21 cellular contexts compared by ENCODE assay signal in the genomic region with DNA sequence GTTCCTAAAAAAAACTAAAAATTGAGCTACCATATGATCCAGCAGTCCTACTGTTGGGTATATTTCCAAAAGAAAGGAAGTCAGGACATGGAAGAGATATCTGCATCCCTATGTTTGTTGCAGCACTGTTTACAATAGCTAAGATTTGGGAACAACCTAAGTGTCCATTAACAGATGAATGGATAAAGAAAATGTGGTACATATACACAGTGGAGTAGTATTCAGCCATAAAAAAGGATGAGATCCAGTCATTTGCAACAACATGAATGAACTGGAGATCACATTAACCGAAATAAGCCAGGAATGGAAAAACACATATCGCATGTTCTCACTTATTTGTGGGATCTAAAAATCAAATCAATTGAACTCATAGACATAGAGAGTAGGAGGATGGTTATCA. TPM values are rescaled to one million over a fixed set of nuclear protein-coding genes. Genes with fewer than 3 reads are reported as not detected.
DNase-seq lines count a peak whose midpoint lies in the region; ATAC-seq, FAIRE-seq and TF ChIP-seq lines count a peak whose summit lies in the region.
"Had no signal": no experiment of that assay in that cellular context is flagged by ENCODE, and none has a peak within 500 bp of the region (broad histone marks: within the 10 kb centered on the region; RNA-seq: fewer than 3 reads in every experiment).

No MANE protein-coding gene starts in this region.

- no peaks in the 10 kb centered on the region for H3K27me3 ChIP-seq in SK-N-SH (ENCODE audit: insufficient read depth)
- H3K27me3 ChIP-seq in astrocyte (ENCODE audit: insufficient read depth, low read length) = no peaks in the 10 kb centered on the region
- H3K27me3 ChIP-seq: BLaER1 treated with 17β-estradiol and CSF1 and Interleukin-3, amounts not matched to agents 10 nM and 100 nM had no signal

- H3K9ac ChIP-seq in SK-N-SH (no peak overlapping the region), astrocyte (ENCODE audit: low read length) (no peak overlapping the region)
- H3K9ac ChIP-seq: BLaER1 treated with 17β-estradiol and CSF1 and Interleukin-3, amounts not matched to agents 10 nM and 100 nM had no signal

- peaks cover 2% of the 10 kb centered on the region for H3K9me3 Mint-ChIP-seq in astrocyte (ENCODE audit: unreplicated experiment)
- peaks cover 4% of the 10 kb centered on the region for H3K9me3 Mint-ChIP-seq in activated T-cell treated with anti-CD3 and anti-CD28 coated beads, Interleukin-2, amount 50 U/mL, for 24 hours

- H3K27ac Mint-ChIP-seq in astrocyte (ENCODE audit: unreplicated experiment) = no peak overlapping the region
- H3K27ac Mint-ChIP-seq in activated T-cell treated with anti-CD3 and anti-CD28 coated beads, Interleukin-2, amount 50 U/mL, for 24 hours = no peak overlapping the region
- H3K27ac Mint-ChIP-seq: B cell; CD4-positive, alpha-beta T cell; CD8-positive, alpha-beta T cell had no signal

- H2AFZ ChIP-seq in SK-N-SH (ENCODE audit: low read depth) = no peak overlapping the region
- no peak overlapping the region for H2AFZ ChIP-seq in astrocyte (ENCODE audit: low read depth, low read length)

- no peak overlapping the region for H3K4me2 ChIP-seq in SK-N-SH
- no peak overlapping the region for H3K4me2 ChIP-seq in astrocyte (ENCODE audit: low read length)
- H3K4me2 ChIP-seq: A549; BLaER1 treated with 17β-estradiol and CSF1 and Interleukin-3, amounts not matched to agents 10 nM and 100 nM had no signal

- no peaks in the 10 kb centered on the region for H3K4me1 Mint-ChIP-seq in astrocyte (ENCODE audit: low read depth, unreplicated experiment)
- peaks cover 5% of the 10 kb centered on the region for H3K4me1 Mint-ChIP-seq in activated T-cell treated with anti-CD3 and anti-CD28 coated beads, Interleukin-2, amount 50 U/mL, for 24 hours (ENCODE audit: low read depth)
- H3K4me1 Mint-ChIP-seq: B cell had no signal

- H3K4me3 ChIP-seq in SK-N-SH (ENCODE audit: low read depth in 2 of 2, low read length in 1 of 2) = no peak overlapping the region
- H3K4me3 ChIP-seq in astrocyte (ENCODE audit: insufficient read depth, low read depth, low read length) = no peak overlapping the region
- H3K4me3 ChIP-seq: A549; BLaER1 treated with 17β-estradiol and CSF1 and Interleukin-3, amounts not matched to agents 10 nM and 100 nM had no signal

- peaks cover 4% of the 10 kb centered on the region for H3K36me3 Mint-ChIP-seq in astrocyte (ENCODE audit: low read depth, unreplicated experiment)
- no peaks in the 10 kb centered on the region for H3K36me3 Mint-ChIP-seq in activated T-cell treated with anti-CD3 and anti-CD28 coated beads, Interleukin-2, amount 50 U/mL, for 24 hours (ENCODE audit: low read depth)
- H3K36me3 Mint-ChIP-seq: CD8-positive, alpha-beta T cell had no signal

- DNase-seq in SK-N-SH (no peak), astrocyte (ENCODE audit: low read depth) (no peak), NOMO-1 treated with dmso at 0.1 percent for 144 hours (lab: John Stamatoyannopoulos, UW; ENCODE audit: unreplicated experiment) (no peak)
- no peak for DNase-seq in activated T-cell treated with anti-CD3 and anti-CD28 coated beads, Interleukin-2, amount 50 U/mL, for 24 hours
- DNase-seq: AML-193; Caco-2; Calu3; CD4-positive, alpha-beta T cell; CD8-positive, alpha-beta T cell; DMS79 treated with DMSO at 0.1 percent for 48 hours; GF-D8 had no signal

- no peak for TF ChIP-seq RAD21 in SK-N-SH (IDR thresholded peaks at IDR 0.05; ENCODE audit: low read length)

- CTCF ChIA-PET in SK-N-SH (lab: Yijun Ruan, JAX) = interaction anchor here (1.3 kb wide), 1 partner anchor 14 kb away, joined by 3 read pairs; no protein-coding TSS in a partner anchor

- TF ChIP-seq CTCF in SK-N-SH (IDR thresholded peaks at IDR 0.05) (no peak), astrocyte (IDR thresholded peaks at IDR 0.05; ENCODE audit: insufficient read depth, low read depth, low read length) (no peak)

- ATAC-seq in SK-N-SH treated with all-trans-retinoic acid at 6 μM for 48 hours = no peak
- ATAC-seq: A549; CD8-positive, alpha-beta T cell had no signal

- no peaks in the 10 kb centered on the region for H3K9me2 ChIP-seq in SK-N-SH

- peak; percentile 13 for FAIRE-seq in astrocyte (lab: Jason Lieb, UNC)
- FAIRE-seq: D721Med, G401.6, GM12891, GM19239 had no signal

- H3K36me3 ChIP-seq in SK-N-SH (replicated peaks in 1 of 2; ENCODE audit: control insufficient read depth in 1 of 2, insufficient read depth in 2 of 2, low read length in 1 of 2) = peaks cover 3 to 10% of the 10 kb centered on the region in 2 experiments
- H3K36me3 ChIP-seq in astrocyte (ENCODE audit: insufficient read depth, low read length) = no peaks in the 10 kb centered on the region

- H4K20me1 ChIP-seq in SK-N-SH (ENCODE audit: insufficient read depth) (no peaks in the 10 kb centered on the region), astrocyte (ENCODE audit: insufficient read depth, low read length) (no peaks in the 10 kb centered on the region)
- H4K20me1 ChIP-seq: BLaER1 treated with 17β-estradiol and CSF1 and Interleukin-3, amounts not matched to agents 10 nM and 100 nM had no signal

- peaks cover 13% of the 10 kb centered on the region for H3F3A ChIP-seq in SK-N-SH (replicated peaks; ENCODE audit: insufficient read depth)

- no peak overlapping the region for H3K4me3 Mint-ChIP-seq in astrocyte (ENCODE audit: unreplicated experiment)
- no peak overlapping the region for H3K4me3 Mint-ChIP-seq in activated T-cell treated with anti-CD3 and anti-CD28 coated beads, Interleukin-2, amount 50 U/mL, for 24 hours
- H3K4me3 Mint-ChIP-seq: B cell; CD4-positive, alpha-beta T cell; CD8-positive, alpha-beta T cell had no signal

- H3K27ac ChIP-seq in SK-N-SH (ENCODE audit: low read depth in 2 of 2, low read length in 1 of 2) (no peak overlapping the region), astrocyte (ENCODE audit: low read depth, low read length) (no peak overlapping the region)
- H3K27ac ChIP-seq: 22Rv1; A549; BLaER1 treated with 17β-estradiol and CSF1 and Interleukin-3, amounts not matched to agents 10 nM and 100 nM; C4-2B had no signal

- WGBS in SK-N-SH (ENCODE audit: low lambda C conversion rate) = 90% methylated on average over 2 of the region's 2 CpGs

- H3K79me2 ChIP-seq in SK-N-SH (ENCODE audit: insufficient read depth) = no peaks in the 10 kb centered on the region
- no peaks in the 10 kb centered on the region for H3K79me2 ChIP-seq in astrocyte (ENCODE audit: insufficient read depth, low read length)

- H3K9me3 ChIP-seq in SK-N-SH (no peaks in the 10 kb centered on the region), astrocyte (ENCODE audit: insufficient read depth, low read depth, low read length) (no peaks in the 10 kb centered on the region)
- H3K9me3 ChIP-seq: A549, Caco-2 had no signal

- no peak for TF ChIP-seq EP300 in SK-N-SH (IDR thresholded peaks at IDR 0.05; ENCODE audit: borderline replicate concordance in 1 of 2, low read depth in 1 of 2, low read length in 1 of 2)

- H3K4me1 ChIP-seq in SK-N-SH (ENCODE audit: control insufficient read depth in 1 of 2, insufficient read depth in 2 of 2, low read depth in 1 of 2, low read length in 1 of 2) = no peaks in the 10 kb centered on the region; a peak in 2 of 4 replicates
- no peaks in the 10 kb centered on the region for H3K4me1 ChIP-seq in astrocyte (ENCODE audit: insufficient read depth, low read length)
- H3K4me1 ChIP-seq: A549, Caco-2 had no signal

- POLR2A ChIA-PET in SK-N-SH (lab: Yijun Ruan, JAX) = no interaction called here

- no peaks in the 10 kb centered on the region for H3K27me3 Mint-ChIP-seq in astrocyte (ENCODE audit: low read depth, unreplicated experiment)
- H3K27me3 Mint-ChIP-seq in activated T-cell treated with anti-CD3 and anti-CD28 coated beads, Interleukin-2, amount 50 U/mL, for 24 hours = peaks cover 40% of the 10 kb centered on the region

TF ChIP-seq in SK-N-SH treated with all-trans-retinoic acid at 6 μM for 48 hours, 23 proteins besides CTCF, POLR2A, EP300 and RAD21:
- TF ChIP-seq TCF4 (CRISPR knock-in tag; IDR thresholded peaks at IDR 0.05; ENCODE audit: borderline replicate concordance) = no peak
- peak; percentile 93 for TF ChIP-seq ZNF8 (CRISPR knock-in tag; IDR thresholded peaks at IDR 0.05)

TF ChIP-seq in SK-N-SH, 30 proteins besides CTCF, POLR2A, EP300 and RAD21 (continues in another document):
- TF ChIP-seq, protein P1, sequence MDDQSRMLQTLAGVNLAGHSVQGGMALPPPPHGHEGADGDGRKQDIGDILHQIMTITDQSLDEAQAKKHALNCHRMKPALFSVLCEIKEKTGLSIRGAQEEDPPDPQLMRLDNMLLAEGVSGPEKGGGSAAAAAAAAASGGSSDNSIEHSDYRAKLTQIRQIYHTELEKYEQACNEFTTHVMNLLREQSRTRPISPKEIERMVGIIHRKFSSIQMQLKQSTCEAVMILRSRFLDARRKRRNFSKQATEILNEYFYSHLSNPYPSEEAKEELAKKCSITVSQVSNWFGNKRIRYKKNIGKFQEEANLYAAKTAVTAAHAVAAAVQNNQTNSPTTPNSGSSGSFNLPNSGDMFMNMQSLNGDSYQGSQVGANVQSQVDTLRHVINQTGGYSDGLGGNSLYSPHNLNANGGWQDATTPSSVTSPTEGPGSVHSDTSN (IDR thresholded peaks at IDR 0.05) = no peak
- TF ChIP-seq MXI1 (IDR thresholded peaks at IDR 0.05; ENCODE audit: low read depth, low read length) = no peak
- no peak for TF ChIP-seq RFX5 (IDR thresholded peaks at IDR 0.05; ENCODE audit: low read length)
- TF ChIP-seq, protein P2, sequence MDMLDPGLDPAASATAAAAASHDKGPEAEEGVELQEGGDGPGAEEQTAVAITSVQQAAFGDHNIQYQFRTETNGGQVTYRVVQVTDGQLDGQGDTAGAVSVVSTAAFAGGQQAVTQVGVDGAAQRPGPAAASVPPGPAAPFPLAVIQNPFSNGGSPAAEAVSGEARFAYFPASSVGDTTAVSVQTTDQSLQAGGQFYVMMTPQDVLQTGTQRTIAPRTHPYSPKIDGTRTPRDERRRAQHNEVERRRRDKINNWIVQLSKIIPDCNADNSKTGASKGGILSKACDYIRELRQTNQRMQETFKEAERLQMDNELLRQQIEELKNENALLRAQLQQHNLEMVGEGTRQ (IDR thresholded peaks at IDR 0.05; ENCODE audit: borderline replicate concordance, low read depth, low read length) = no peak
- TF ChIP-seq YY1 (IDR thresholded peaks at IDR 0.05; ENCODE audit: low read depth) = no peak

RNA-seq across cellular contexts. Expression of a gene that starts 29.5 kb away (rescaled TPM):
- polyA plus RNA-seq in SK-N-SH (2012; rRNA removed) = 7.2 and 10.4 TPM in 2 replicates
- 10.5 and 13.2 TPM in 2 replicates for polyA plus RNA-seq in SK-N-SH (2012; cell fraction: cytosol; rRNA removed)
- polyA plus RNA-seq in SK-N-SH (2012; cell fraction: nucleus; rRNA removed) = 7.4 and 14.2 TPM in 2 replicates
- total RNA-seq in astrocyte = 4.7 and 6.8 TPM in 2 replicates
- total RNA-seq: CD8-positive, alpha-beta T cell had no signal

RNA-seq across cellular contexts. Expression of a gene that starts 29.9 kb away (rescaled TPM):
- polyA plus RNA-seq in SK-N-SH (2012; rRNA removed) = 2.9 and 3.2 TPM in 2 replicates
- polyA plus RNA-seq in SK-N-SH (2012; cell fraction: cytosol; rRNA removed) = 4.4 TPM in 2 replicates
- 2.5 and 3.8 TPM in 2 replicates for polyA plus RNA-seq in SK-N-SH (2012; cell fraction: nucleus; rRNA removed)
- total RNA-seq in astrocyte = 1.6 TPM in 2 replicates
- total RNA-seq: CD4-positive, alpha-beta T cell; CD8-positive, alpha-beta T cell had no signal
